ENCODE assay signal across 34 cellular contexts in genomic region chr13:31060655-31061054, GRCh38.
DNase-seq lines count a peak whose midpoint lies in the region; ATAC-seq and TF ChIP-seq lines count a peak whose summit lies in the region.
"Had no signal": no experiment of that assay in that cellular context is flagged by ENCODE, and none has a peak within 500 bp of the region (broad histone marks: within the 10 kb centered on the region; RNA-seq: fewer than 3 reads in every experiment).

No MANE protein-coding gene starts in this region.

- no peaks in the 10 kb centered on the region for H3K36me3 Mint-ChIP-seq in CD8-positive, alpha-beta T cell
- H3K36me3 Mint-ChIP-seq: CD14-positive monocyte; CD4-positive, alpha-beta memory T cell; CD4-positive, CD25-positive, alpha-beta regulatory T cell had no signal

- H3K27me3 ChIP-seq in vagina = no peaks in the 10 kb centered on the region
- H3K27me3 ChIP-seq in CD8-positive, alpha-beta T cell (ENCODE audit: insufficient read depth, low read length) = no peaks in the 10 kb centered on the region
- H3K27me3 ChIP-seq: BE2C; BLaER1; BLaER1 treated with 17β-estradiol and CSF1 and Interleukin-3, amounts not matched to agents 10 nM and 100 nM had no signal

- no peaks in the 10 kb centered on the region for H3K9me3 ChIP-seq in vagina
- no peaks in the 10 kb centered on the region for H3K9me3 ChIP-seq in CD8-positive, alpha-beta T cell (ENCODE audit: low read length)
- H3K9me3 ChIP-seq: A549, BE2C, Caco-2 had no signal

- H3K27ac ChIP-seq in vagina = no peak overlapping the region
- H3K27ac ChIP-seq in CD8-positive, alpha-beta T cell (ENCODE audit: low read depth, low read length) = no peak overlapping the region
- H3K27ac ChIP-seq: 22Rv1; A549; BLaER1; BLaER1 treated with 17β-estradiol and CSF1 and Interleukin-3, amounts not matched to agents 10 nM and 100 nM; C4-2B had no signal

- no peak for TF ChIP-seq CTCF in vagina (IDR thresholded peaks at IDR 0.05)
- TF ChIP-seq CTCF in CD8-positive, alpha-beta T cell (IDR thresholded peaks at IDR 0.05) = no peak

- H3K4me1 Mint-ChIP-seq in CD8-positive, alpha-beta T cell (ENCODE audit: low read depth) = no peaks in the 10 kb centered on the region
- H3K4me1 Mint-ChIP-seq: B cell; CD14-positive monocyte; CD4-positive, CD25-positive, alpha-beta regulatory T cell; CD8-positive, alpha-beta memory T cell had no signal

- POLR2A ChIA-PET in CD8-positive, alpha-beta T cell (lab: Charles Lee) = no interaction called here

- intact Hi-C loops in vagina (cut with DNase I) = no loop called here
- intact Hi-C loops in CD8-positive, alpha-beta T cell (cut with DNase I, micrococcal nuclease) = no loop called here

- peaks cover 2% of the 10 kb centered on the region for H3K9me3 Mint-ChIP-seq in CD8-positive, alpha-beta T cell
- H3K9me3 Mint-ChIP-seq: CD4-positive, alpha-beta T cell had no signal

- peak; percentile 19 for DNase-seq in ecto neural progenitor cell (ENCODE audit: low spot score)
- DNase-seq in islet precursor cell = peak; percentile 26
- peak; percentile 15 for DNase-seq in left kidney (ENCODE audit: low read depth, low spot score)
- DNase-seq in vagina (ENCODE audit: extremely low spot score in 2 of 2) = peak; percentile 54 to 61
- no peak for DNase-seq in activated CD4-positive, alpha-beta T cell treated with anti-CD3 and anti-CD28 coated beads for 48 hours
- DNase-seq in iPS-NIHi7 (ENCODE audit: extremely low spot score) = no peak
- no peak for DNase-seq in superior temporal gyrus (ENCODE audit: extremely low spot score)
- DNase-seq in CD8-positive, alpha-beta T cell = no peak
- DNase-seq: 8988T; ACHN; AML-193; BE2C; C1 segment of cervical spinal cord; Caco-2; Calu3; CD4-positive, alpha-beta memory T cell; CD4-positive, alpha-beta T cell; CD4-positive, CD25-positive, alpha-beta regulatory T cell; CD8-positive, alpha-beta memory T cell; COR-L47; DMS 273 treated with DMSO at 0.1 percent for 48 hours; DMS153; DMS53; DMS79; DMS79 treated with DMSO at 0.1 percent for 48 hours; DND-41; EL had no signal

- no peak overlapping the region for H3K27ac Mint-ChIP-seq in CD8-positive, alpha-beta T cell
- H3K27ac Mint-ChIP-seq: B cell; CD4-positive, alpha-beta T cell; CD4-positive, CD25-positive, alpha-beta regulatory T cell; CD8-positive, alpha-beta memory T cell had no signal

- TF ChIP-seq POLR2A in vagina (IDR thresholded peaks at IDR 0.05) = no peak

- peaks cover 14% of the 10 kb centered on the region for H3K27me3 Mint-ChIP-seq in CD8-positive, alpha-beta T cell (ENCODE audit: low read depth)

- no peaks in the 10 kb centered on the region for H3K36me3 ChIP-seq in vagina
- H3K36me3 ChIP-seq in CD8-positive, alpha-beta T cell (ENCODE audit: insufficient read depth, low read length) = no peaks in the 10 kb centered on the region
- H3K36me3 ChIP-seq: BE2C; BLaER1; BLaER1 treated with 17β-estradiol and CSF1 and Interleukin-3, amounts not matched to agents 10 nM and 100 nM had no signal

- no peak overlapping the region for H3K4me3 Mint-ChIP-seq in CD8-positive, alpha-beta T cell
- H3K4me3 Mint-ChIP-seq: B cell; CD14-positive monocyte; CD4-positive, alpha-beta memory T cell; CD4-positive, alpha-beta T cell; CD4-positive, CD25-positive, alpha-beta regulatory T cell; CD8-positive, alpha-beta memory T cell had no signal

- ATAC-seq in CD8-positive, alpha-beta T cell = no peak
- ATAC-seq: A549 had no signal

- no peaks in the 10 kb centered on the region for H3K4me1 ChIP-seq in vagina
- H3K4me1 ChIP-seq in CD8-positive, alpha-beta T cell (ENCODE audit: insufficient read depth, low read length) = no peaks in the 10 kb centered on the region
- H3K4me1 ChIP-seq: A549; BLaER1; BLaER1 treated with 17β-estradiol and CSF1 and Interleukin-3, amounts not matched to agents 10 nM and 100 nM; Caco-2 had no signal

- CTCF ChIA-PET in CD8-positive, alpha-beta T cell (lab: Charles Lee) = interaction anchor here (0.7 to 1.2 kb wide), 2 partner anchors 16 to 26 kb away, joined by 3 read pairs; no protein-coding TSS in a partner anchor

- no peak overlapping the region for H3K4me3 ChIP-seq in vagina
- H3K4me3 ChIP-seq in CD8-positive, alpha-beta T cell (ENCODE audit: low read depth, low read length) = no peak overlapping the region
- H3K4me3 ChIP-seq: A549; BLaER1; BLaER1 treated with 17β-estradiol and CSF1 and Interleukin-3, amounts not matched to agents 10 nM and 100 nM had no signal

Comparison
In these comparisons a context has a peak if more than half of its experiments do, and no peak if none do; other contexts are left out.
1. DNase-seq: peak in ecto neural progenitor cell (single experiment), islet precursor cell (single experiment), left kidney (single experiment) and vagina (2 of 2); none in activated CD4-positive, alpha-beta T cell treated with anti-CD3 and anti-CD28 coated beads for 48 hours (single experiment), iPS-NIHi7 (single experiment), superior temporal gyrus (single experiment) and CD8-positive, alpha-beta T cell (0 of 7).